ENCODE assay signal across 12 cellular contexts in the genomic region with DNA sequence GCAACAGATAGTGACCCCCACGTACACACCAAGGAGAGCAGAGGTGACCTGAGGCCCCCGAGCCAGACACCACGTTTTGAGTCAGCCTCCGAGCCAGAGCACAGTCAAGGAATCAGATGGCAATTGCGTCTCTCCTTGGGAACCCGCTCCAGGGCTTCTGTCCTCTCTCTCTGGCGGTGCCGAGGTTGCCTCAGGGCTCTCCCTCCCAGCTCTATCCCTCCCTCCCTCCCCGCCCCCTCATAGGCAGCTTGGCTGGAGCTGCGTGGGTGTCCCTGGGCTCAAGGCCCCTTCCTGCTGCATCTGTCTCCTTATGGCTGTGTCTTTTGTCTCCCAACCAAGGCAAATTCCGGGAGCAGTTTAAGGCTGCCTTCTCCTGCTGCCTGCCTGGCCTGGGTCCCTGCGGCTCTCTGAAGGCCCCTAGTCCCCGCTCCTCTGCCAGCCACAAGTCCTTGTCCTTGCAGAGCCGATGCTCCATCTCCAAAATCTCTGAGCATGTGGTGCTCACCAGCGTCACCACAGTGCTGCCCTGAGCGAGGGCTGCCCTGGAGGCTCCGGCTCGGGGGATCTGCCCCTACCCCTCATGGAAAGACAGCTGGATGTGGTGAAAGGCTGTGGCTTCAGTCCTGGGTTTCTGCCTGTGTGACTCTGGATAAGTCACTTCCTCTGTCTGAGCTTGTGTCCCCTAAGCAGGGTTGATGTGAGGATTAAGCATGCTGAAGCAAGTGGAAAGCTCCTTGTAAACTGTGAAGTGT. TPM values are rescaled to one million over a fixed set of nuclear protein-coding genes. Genes with fewer than 3 reads are reported as not detected.
DNase-seq lines count a peak whose midpoint lies in the region; ATAC-seq and TF ChIP-seq lines count a peak whose summit lies in the region.
"Had no signal": no experiment of that assay in that cellular context is flagged by ENCODE, and none has a peak within 500 bp of the region (broad histone marks: within the 10 kb centered on the region; RNA-seq: fewer than 3 reads in every experiment).

No MANE protein-coding gene starts in this region.

- ATAC-seq in heart right ventricle (peak in 7 of 8 donors; percentile 1 to 23 (median 7)), sciatic nerve (peak; percentile 33), HG03432 (IDR thresholded peaks at IDR 0.05; ENCODE audit: unreplicated experiment) (no peak), GM18511 (IDR thresholded peaks at IDR 0.05; ENCODE audit: unreplicated experiment) (no peak), GM21360 (IDR thresholded peaks at IDR 0.05; ENCODE audit: unreplicated experiment) (no peak)

- H3K27me3 ChIP-seq in SJSA1 (replicated peaks) (no peaks in the 10 kb centered on the region), heart right ventricle (no peaks in the 10 kb centered on the region)

- peaks cover 36% of the 10 kb centered on the region for H3K36me3 ChIP-seq in SJSA1
- H3K36me3 ChIP-seq in heart right ventricle: peaks cover 0 to 49% (median 17%) of the 10 kb centered on the region in 9 donors

- TF ChIP-seq CTCF in heart right ventricle (IDR thresholded peaks at IDR 0.05): no peak

- H3K4me1 ChIP-seq in SJSA1 (replicated peaks) (peaks cover 18% of the 10 kb centered on the region), heart right ventricle (peaks cover 30 to 75% (median 48%) of the 10 kb centered on the region in 9 donors)

- H3K4me3 ChIP-seq in SJSA1 (no peak overlapping the region), heart right ventricle (no peak overlapping the region)

- 50 to 62% methylated on average over 18 of the region's 18 CpGs for WGBS in heart right ventricle, 2 donors

- H3K9me3 ChIP-seq in SJSA1 (replicated peaks) (no peaks in the 10 kb centered on the region), heart right ventricle (no peaks in the 10 kb centered on the region)

- H3K27ac ChIP-seq in SJSA1: no peak overlapping the region; the same call in 1 of the 2 replicates
- peak overlapping the region; percentile 72 to 97 (median 90) for H3K27ac ChIP-seq in heart right ventricle

- intact Hi-C loops in heart right ventricle (cut with DNase I): no loop called here
- intact Hi-C loops in sciatic nerve (cut with DNase I): no loop called here

- peak; percentile 68 for DNase-seq in ELR (ENCODE audit: low read depth)
- peak; percentile 41 to 60 for DNase-seq in SJSA1 (ENCODE audit: low read depth in 1 of 2, low spot score in 2 of 2)
- DNase-seq in heart right ventricle: no peak
- no peak for DNase-seq in sciatic nerve (ENCODE audit: low spot score)
- no peak for DNase-seq in H4 (ENCODE audit: low spot score)
- DNase-seq: activated naive CD8-positive, alpha-beta T cell treated with anti-CD3 and anti-CD28 coated beads, Interleukin-2, amount 10 ng/mL, durations not matched to agents 7 days and 5 days; NCI-H2081 treated with DMSO at 0.1 percent for 48 hours; retina had no signal

RNA-seq across cellular contexts. Expression of gene HCRTR1, which starts 9.1 kb away (rescaled TPM):
- total RNA-seq in SJSA1 (2014; rRNA removed; shearing (Covaris generic)): not detected in 2 replicates
- total RNA-seq in heart right ventricle: under 1 TPM in 6 of 10 donors, not detected in 4; 0.17 to 0.92 (median 0.37) TPM
- 1 to 10 TPM in 1 of 2 donors, under 1 TPM in 1; 0.20 to 1.5 TPM for polyA plus RNA-seq in heart right ventricle
- total RNA-seq in sciatic nerve: 0.31 TPM
- not detected in 2 replicates for total RNA-seq in H4 (2014; rRNA removed; shearing (Covaris generic))
- total RNA-seq: activated naive CD8-positive, alpha-beta T cell treated with anti-CD3 and anti-CD28 coated beads, Interleukin-2, amount 10 ng/mL, durations not matched to agents 7 days and 5 days; T-helper 2 cell treated with Interferon-gamma antibody and Interleukin-4, amounts not matched to agents 100 ng/mL and 5 ng/mL, for 36 hours had no signal

RNA-seq across cellular contexts. Expression of gene PEF1, which starts 18.0 kb away (rescaled TPM):
- total RNA-seq in SJSA1 (2014; rRNA removed; shearing (Covaris generic)): 68.6 and 76.2 TPM in 2 replicates
- total RNA-seq in heart right ventricle (10 to 100 TPM; 35.0 to 47.9 (median 40.0) TPM), sciatic nerve (56.7 TPM)
- 10 to 100 TPM; 35.4 to 94.3 TPM for polyA plus RNA-seq in heart right ventricle
- total RNA-seq in H4 (2014; rRNA removed; shearing (Covaris generic)): 94.3 and 94.6 TPM in 2 replicates

RNA-seq across cellular contexts. Expression of gene TINAGL1, which starts 50.3 kb away (rescaled TPM):
- 14.9 and 25.9 TPM in 2 replicates for total RNA-seq in SJSA1 (2014; rRNA removed; shearing (Covaris generic))
- 100 to 1,000 TPM; 139 to 336 (median 188) TPM for total RNA-seq in heart right ventricle
- polyA plus RNA-seq in heart right ventricle: 100 to 1,000 TPM; 268 to 332 TPM
- total RNA-seq in sciatic nerve: 91.9 TPM
- total RNA-seq in H4 (2014; rRNA removed; shearing (Covaris generic)): 0.23 and 0.90 TPM in 2 replicates
- total RNA-seq: activated naive CD8-positive, alpha-beta T cell treated with anti-CD3 and anti-CD28 coated beads, Interleukin-2, amount 10 ng/mL, durations not matched to agents 7 days and 5 days; T-helper 2 cell treated with Interferon-gamma antibody and Interleukin-4, amounts not matched to agents 100 ng/mL and 5 ng/mL, for 36 hours had no signal

Comparison
In these comparisons a context has a peak if more than half of its experiments do, and no peak if none do; other contexts are left out.
1. DNase-seq: peak in ELR (single experiment) and SJSA1 (2 of 2); none in heart right ventricle (0 of 2), sciatic nerve (single experiment) and H4 (single experiment).
2. ATAC-seq: peak in heart right ventricle (7 of 8) and sciatic nerve (single experiment); none in HG03432 (single experiment), GM18511 (single experiment) and GM21360 (single experiment).